ENCODE assay signal across 8 cellular contexts in genomic region chr3:107524214-107525100, GRCh38. TPM values are rescaled to one million over a fixed set of nuclear protein-coding genes. Genes with fewer than 3 reads are reported as not detected.
DNase-seq lines count a peak whose midpoint lies in the region; ATAC-seq and TF ChIP-seq lines count a peak whose summit lies in the region.

No MANE protein-coding gene starts in this region.

- no peak for TF ChIP-seq CTCF in activated B cell treated with CpG ODN at 0.5 μM for 24 hours (IDR thresholded peaks at IDR 0.05)

- H3K27me3 ChIP-seq in Karpas-422 (ENCODE audit: low read length) = no peaks in the 10 kb centered on the region

- H4K20me1 ChIP-seq in Karpas-422 (ENCODE audit: insufficient read depth, low read depth, low read length) = no peaks in the 10 kb centered on the region

- no peaks in the 10 kb centered on the region for H3K9me3 ChIP-seq in Karpas-422 (ENCODE audit: low read length)

- no peaks in the 10 kb centered on the region for H3K27me3 Mint-ChIP-seq in activated B cell treated with CpG ODN at 0.5 μM for 24 hours

- CTCF ChIA-PET in activated B cell treated with CpG ODN at 0.5 μM for 24 hours (lab: Charles Lee) = interaction anchor here (0.7 to 0.8 kb wide), 2 partner anchors 93 to 253 kb away, joined by 3 read pairs; no protein-coding TSS in a partner anchor

- H3K4me1 ChIP-seq in Karpas-422 (ENCODE audit: low read length) = peaks cover 44% of the 10 kb centered on the region

- intact Hi-C loops in activated B cell treated with CpG ODN at 0.5 μM for 24 hours (cut with micrococcal nuclease) = loop anchor here (1.0 to 10.0 kb wide), 5 partner anchors 252 to 1657 kb away; partner anchors contain the start of genes CBLB, CD47 and IFT57

- in situ Hi-C loops in G401 (cut with HindIII; ENCODE audit: low sequenced_read_pairs) = no loop called here

- peak; percentile 4 for ATAC-seq in activated B cell treated with CpG ODN at 0.5 μM for 24 hours (ENCODE audit: low read depth)

- POLR2A ChIA-PET in activated B cell treated with CpG ODN at 0.5 μM for 24 hours (lab: Charles Lee) = interaction anchor here (0.5 to 2.1 kb wide), 16 partner anchors 8 to 1065 kb away, joined by 3 to 24 read pairs (median 4); partner anchors contain the start of genes CIP2A and DZIP3

- peaks cover 27% of the 10 kb centered on the region; the same call in 1 of the 2 replicates for H3K36me3 ChIP-seq in Karpas-422 (ENCODE audit: insufficient read depth, low read length)

- peak overlapping the region; percentile 100 for H3K4me2 ChIP-seq in Karpas-422 (ENCODE audit: low read depth, low read length, poor library complexity, severe bottlenecking)

- peak; percentile 57 for DNase-seq in G401 (ENCODE audit: low spot score)
- peak; percentile 82 for DNase-seq in Karpas-422
- DNase-seq in activated B cell treated with CpG ODN at 0.5 μM for 24 hours = peak; percentile 25
- peak; percentile 45 for DNase-seq in cerebellum (ENCODE audit: low spot score)
- DNase-seq in kidney glomerular epithelial cell (lab: John Stamatoyannopoulos, UW) = peak; percentile 42
- peak in 2 of 3 donors; percentile 12 to 28 for DNase-seq in stimulated activated CD4-positive, alpha-beta T cell treated with anti-CD3 and anti-CD28 coated beads, Interleukin-12 subunit alpha, Interleukin-12 subunit beta, amount 100 ng/mL, for 48 hours (ENCODE audit: low read depth in 2 of 3, low spot score in 1 of 3)
- DNase-seq in GOT3 (lab: John Stamatoyannopoulos, UW) = no peak
- no peak for DNase-seq in SHP77 treated with DMSO at 0.1 percent for 48 hours (lab: John Stamatoyannopoulos, UW)

- peaks cover 28% of the 10 kb centered on the region for H3K36me3 Mint-ChIP-seq in activated B cell treated with CpG ODN at 0.5 μM for 24 hours (ENCODE audit: low read depth)

- no peaks in the 10 kb centered on the region for H3K9me3 Mint-ChIP-seq in activated B cell treated with CpG ODN at 0.5 μM for 24 hours

- peak overlapping the region; percentile 96 for H3K27ac Mint-ChIP-seq in activated B cell treated with CpG ODN at 0.5 μM for 24 hours

- no peaks in the 10 kb centered on the region for H3K9me2 ChIP-seq in Karpas-422 (replicated peaks; ENCODE audit: insufficient read depth, low read length)

- H3K4me3 Mint-ChIP-seq in activated B cell treated with CpG ODN at 0.5 μM for 24 hours = peak overlapping the region; percentile 96

- peak overlapping the region; percentile 88 for H3K27ac ChIP-seq in Karpas-422 (ENCODE audit: low read length)

- H2AFZ ChIP-seq in Karpas-422 (ENCODE audit: low read length) = no peak overlapping the region

- H3K9ac ChIP-seq in Karpas-422 (ENCODE audit: low read length) = peak overlapping the region; percentile 91

- H3K79me2 ChIP-seq in Karpas-422 (ENCODE audit: low read length) = peaks cover 70% of the 10 kb centered on the region

- peak overlapping the region; percentile 95 for H3K4me3 ChIP-seq in Karpas-422 (ENCODE audit: low read length)

- peaks cover 49% of the 10 kb centered on the region for H3K4me1 Mint-ChIP-seq in activated B cell treated with CpG ODN at 0.5 μM for 24 hours

RNA-seq across cellular contexts. Expression of gene BBX, which starts 1.7 kb away (rescaled TPM):
- total RNA-seq in G401 (2014; rRNA removed; shearing (Covaris generic)) = 0.10 and 0.12 TPM in 2 replicates
- 81.8 and 109 TPM in 2 replicates for total RNA-seq in Karpas-422 (2014; rRNA removed; shearing (Covaris generic); ENCODE audit: low replicate concordance)
- total RNA-seq in activated B cell treated with CpG ODN at 0.5 μM for 24 hours = 75.8 and 77.5 TPM in 2 replicates
- 52.5 TPM for total RNA-seq in cerebellum

Comparison
In these comparisons a context has a peak if more than half of its experiments do, and no peak if none do; other contexts are left out.
1. DNase-seq: peak in G401 (single experiment), Karpas-422 (single experiment), activated B cell treated with CpG ODN at 0.5 μM for 24 hours (single experiment), cerebellum (single experiment), kidney glomerular epithelial cell (single experiment) and stimulated activated CD4-positive, alpha-beta T cell treated with anti-CD3 and anti-CD28 coated beads, Interleukin-12 subunit alpha, Interleukin-12 subunit beta, amount 100 ng/mL, for 48 hours (2 of 3); none in GOT3 (single experiment) and SHP77 treated with DMSO at 0.1 percent for 48 hours (single experiment).
2. RNA of gene BBX, which starts 1.7 kb away (total RNA-seq): 81.8 to 109 TPM in Karpas-422, 75.8 to 77.5 TPM in activated B cell treated with CpG ODN at 0.5 μM for 24 hours and 52.5 TPM in cerebellum (single experiment); 0.10 to 0.12 TPM in G401; every median in the first group is over 10 times any median in the second.